17 cellular contexts compared by ENCODE assay signal in genomic region chr20:258269-258858, GRCh38. TPM values are rescaled to one million over a fixed set of nuclear protein-coding genes. Genes with fewer than 3 reads are reported as not detected.
DNase-seq lines count a peak whose midpoint lies in the region; ATAC-seq lines count a peak whose summit lies in the region.
"Had no signal": no experiment of that assay in that cellular context is flagged by ENCODE, and none has a peak within 500 bp of the region (broad histone marks: within the 10 kb centered on the region; RNA-seq: fewer than 3 reads in every experiment).

No MANE protein-coding gene starts in this region.

- intact Hi-C loops in activated naive CD4-positive, alpha-beta T cell treated with anti-CD3 and anti-CD28 coated beads for 36 hours (cut with micrococcal nuclease): loop anchor here (2.0 kb wide), 1 partner anchor 20 kb away; no protein-coding TSS in a partner anchor

- H3K36me3 Mint-ChIP-seq in activated naive CD4-positive, alpha-beta T cell treated with anti-CD3 and anti-CD28 coated beads for 36 hours (ENCODE audit: low read depth): no peaks in the 10 kb centered on the region
- H3K36me3 Mint-ChIP-seq in T-helper 2 cell treated with Interferon-gamma antibody and Interleukin-4, amounts not matched to agents 5 μg/mL and 100 μg/mL, for 36 hours (ENCODE audit: low read depth): no peaks in the 10 kb centered on the region
- no peaks in the 10 kb centered on the region for H3K36me3 Mint-ChIP-seq in stimulated activated effector memory CD8-positive, alpha-beta T cell treated with anti-CD3 and anti-CD28 coated beads, Interleukin-12 subunit alpha, Interleukin-12 subunit beta, amount 100 ng/mL, for 72 hours

- H3K4me1 Mint-ChIP-seq in activated naive CD4-positive, alpha-beta T cell treated with anti-CD3 and anti-CD28 coated beads for 36 hours (ENCODE audit: low read depth): peaks cover 13% of the 10 kb centered on the region
- peaks cover 13% of the 10 kb centered on the region for H3K4me1 Mint-ChIP-seq in T-helper 2 cell treated with Interferon-gamma antibody and Interleukin-4, amounts not matched to agents 5 μg/mL and 100 μg/mL, for 36 hours (ENCODE audit: low read depth)
- peaks cover 15% of the 10 kb centered on the region for H3K4me1 Mint-ChIP-seq in stimulated activated effector memory CD8-positive, alpha-beta T cell treated with anti-CD3 and anti-CD28 coated beads, Interleukin-12 subunit alpha, Interleukin-12 subunit beta, amount 100 ng/mL, for 72 hours

- no peaks in the 10 kb centered on the region for H3K9me3 Mint-ChIP-seq in activated naive CD4-positive, alpha-beta T cell treated with anti-CD3 and anti-CD28 coated beads for 36 hours
- no peaks in the 10 kb centered on the region for H3K9me3 Mint-ChIP-seq in T-helper 2 cell treated with Interferon-gamma antibody and Interleukin-4, amounts not matched to agents 5 μg/mL and 100 μg/mL, for 36 hours
- H3K9me3 Mint-ChIP-seq in stimulated activated effector memory CD8-positive, alpha-beta T cell treated with anti-CD3 and anti-CD28 coated beads, Interleukin-12 subunit alpha, Interleukin-12 subunit beta, amount 100 ng/mL, for 72 hours: no peaks in the 10 kb centered on the region

- peak; percentile 20 for DNase-seq in activated naive CD4-positive, alpha-beta T cell treated with anti-CD3 and anti-CD28 coated beads for 36 hours
- no peak for DNase-seq in activated naive CD4-positive, alpha-beta T cell treated with anti-CD3 and anti-CD28 coated beads, Interleukin-2, amount 50 U/mL, for 16 hours
- DNase-seq in T-helper 2 cell treated with Interferon-gamma antibody and Interleukin-4, amounts not matched to agents 5 μg/mL and 100 μg/mL, for 36 hours (ENCODE audit: low spot score): no peak
- DNase-seq in stimulated activated effector memory CD8-positive, alpha-beta T cell treated with anti-CD3 and anti-CD28 coated beads, Interleukin-12 subunit alpha, Interleukin-12 subunit beta, amount 100 ng/mL, for 72 hours (ENCODE audit: low spot score in 2 of 2): peak in 1 of 2 donors; percentile 18
- no peak for DNase-seq in NCI-H1092 (lab: John Stamatoyannopoulos, UW)
- DNase-seq in stimulated activated naive CD8-positive, alpha-beta T cell treated with anti-CD3 and anti-CD28 coated beads, Interleukin-15, Interleukin-2, amounts not matched to agents 100 U/mL and 50 U/mL, for 24 hours: no peak
- DNase-seq: C1 segment of cervical spinal cord, DMS79 treated with DMSO at 0.1 percent for 48 hours, NCI-H1092 treated with DMSO at 0.1 percent for 48 hours, NCI-H2081, NCI-H2171 treated with DMSO at 0.1 percent for 48 hours, NCI-H446 treated with DMSO at 0.1 percent for 48 hours had no signal

- no peaks in the 10 kb centered on the region for H3K27me3 Mint-ChIP-seq in activated naive CD4-positive, alpha-beta T cell treated with anti-CD3 and anti-CD28 coated beads for 36 hours (ENCODE audit: low read depth)
- no peaks in the 10 kb centered on the region for H3K27me3 Mint-ChIP-seq in T-helper 2 cell treated with Interferon-gamma antibody and Interleukin-4, amounts not matched to agents 5 μg/mL and 100 μg/mL, for 36 hours (ENCODE audit: low read depth)

- H3K4me3 Mint-ChIP-seq in activated naive CD4-positive, alpha-beta T cell treated with anti-CD3 and anti-CD28 coated beads for 36 hours: no peak overlapping the region
- H3K4me3 Mint-ChIP-seq in T-helper 2 cell treated with Interferon-gamma antibody and Interleukin-4, amounts not matched to agents 5 μg/mL and 100 μg/mL, for 36 hours: peak overlapping the region; percentile 16
- H3K4me3 Mint-ChIP-seq in stimulated activated effector memory CD8-positive, alpha-beta T cell treated with anti-CD3 and anti-CD28 coated beads, Interleukin-12 subunit alpha, Interleukin-12 subunit beta, amount 100 ng/mL, for 72 hours: no peak overlapping the region

- ATAC-seq in GM19351 (IDR thresholded peaks at IDR 0.05; ENCODE audit: unreplicated experiment): peak; percentile 62
- peak; percentile 57 for ATAC-seq in stimulated activated effector memory CD8-positive, alpha-beta T cell treated with anti-CD3 and anti-CD28 coated beads, Interleukin-12 subunit alpha, Interleukin-12 subunit beta, amount 100 ng/mL, for 72 hours
- ATAC-seq in stimulated activated naive CD8-positive, alpha-beta T cell treated with anti-CD3 and anti-CD28 coated beads, Interleukin-15, Interleukin-2, amounts not matched to agents 100 U/mL and 50 U/mL, for 24 hours: no peak

- peak overlapping the region; percentile 21 for H3K27ac Mint-ChIP-seq in activated naive CD4-positive, alpha-beta T cell treated with anti-CD3 and anti-CD28 coated beads for 36 hours
- H3K27ac Mint-ChIP-seq in T-helper 2 cell treated with Interferon-gamma antibody and Interleukin-4, amounts not matched to agents 5 μg/mL and 100 μg/mL, for 36 hours: peak overlapping the region; percentile 39
- H3K27ac Mint-ChIP-seq in stimulated activated effector memory CD8-positive, alpha-beta T cell treated with anti-CD3 and anti-CD28 coated beads, Interleukin-12 subunit alpha, Interleukin-12 subunit beta, amount 100 ng/mL, for 72 hours: no peak overlapping the region

- CTCF ChIA-PET in activated naive CD4-positive, alpha-beta T cell treated with anti-CD3 and anti-CD28 coated beads for 36 hours (lab: Charles Lee): interaction anchor here (0.9 to 3.0 kb wide), 5 partner anchors 8 to 71 kb away, joined by 3 to 11 read pairs (median 3); no protein-coding TSS in a partner anchor

RNA-seq across cellular contexts. Expression of gene DEFB132, which starts 0.8 kb away (rescaled TPM):
- not detected for total RNA-seq in activated naive CD4-positive, alpha-beta T cell treated with anti-CD3 and anti-CD28 coated beads for 36 hours
- total RNA-seq: G401, H4, Right ventricle myocardium inferior, SK-MEL-5 had no signal

RNA-seq across cellular contexts. Expression of gene DEFB129, which starts 31.3 kb away (rescaled TPM):
- total RNA-seq in activated naive CD4-positive, alpha-beta T cell treated with anti-CD3 and anti-CD28 coated beads for 36 hours: not detected
- total RNA-seq: G401, H4, Right ventricle myocardium inferior, SK-MEL-5 had no signal

RNA-seq across cellular contexts. Expression of gene C20orf96, which starts 32.2 kb away (rescaled TPM):
- 1 to 10 TPM; 5.1 to 6.8 TPM for total RNA-seq in activated naive CD4-positive, alpha-beta T cell treated with anti-CD3 and anti-CD28 coated beads for 36 hours

RNA-seq across cellular contexts. Expression of gene ZCCHC3, which starts 39.0 kb away (rescaled TPM):
- total RNA-seq in activated naive CD4-positive, alpha-beta T cell treated with anti-CD3 and anti-CD28 coated beads for 36 hours: 10 to 100 TPM; 13.6 to 15.6 TPM
